22 cellular contexts compared by ENCODE assay signal in the genomic region with DNA sequence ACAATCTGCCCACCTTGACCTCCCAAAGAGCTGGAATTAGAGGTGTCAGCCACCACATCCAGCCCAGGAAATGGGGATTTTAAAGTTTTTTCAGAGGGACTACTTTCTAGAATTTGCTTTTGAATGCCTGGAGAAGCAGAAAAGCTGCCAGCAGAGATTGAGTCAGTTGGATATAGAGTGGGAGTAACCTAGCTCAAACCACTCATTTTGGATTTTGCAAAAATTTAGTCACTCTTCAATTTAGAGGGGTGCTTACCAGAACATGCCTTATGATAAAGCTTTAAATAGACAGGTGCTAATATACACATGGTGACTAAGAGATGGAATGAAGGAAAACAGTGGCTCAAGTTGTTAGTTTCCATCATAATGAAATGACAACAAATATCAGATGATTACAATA.
"Had no signal": no experiment of that assay in that cellular context is flagged by ENCODE, and none has a peak within 500 bp of the region (broad histone marks: within the 10 kb centered on the region; RNA-seq: fewer than 3 reads in every experiment).

No MANE protein-coding gene starts in this region.

- DNase-seq: activated CD8-positive, alpha-beta memory T cell treated with anti-CD3 and anti-CD28 coated beads, Interleukin-2, amount 10 ng/mL, durations not matched to agents 7 days and 5 days; activated naive CD4-positive, alpha-beta T cell treated with Interleukin-2 at 50 U/mL for 16 hours; activated naive CD8-positive, alpha-beta T cell treated with anti-CD3 and anti-CD28 coated beads, Interleukin-2, amount 50 U/mL, for 24 hours; colonic mucosa; endodermal cell; foreskin keratinocyte; glutamatergic neuron; hippocampal formation; left cardiac atrium; mesenchymal stem cell; mucosa of descending colon; naive B cell; right lobe of liver; SJCRH30; small intestine; stimulated activated CD4-positive, alpha-beta T cell treated with anti-CD3 and anti-CD28 coated beads, Interleukin-15, amount 100 ng/mL, for 24 hours; stimulated activated CD4-positive, alpha-beta T cell treated with anti-CD3 and anti-CD28 coated beads, Interleukin-2, amount 100 ng/mL, for 48 hours; T-helper 2 cell; thyroid gland; WERI-Rb-1 had no signal

- ATAC-seq: activated CD8-positive, alpha-beta memory T cell treated with anti-CD3 and anti-CD28 coated beads, Interleukin-2, amount 10 ng/mL, durations not matched to agents 7 days and 5 days; activated naive CD8-positive, alpha-beta T cell treated with anti-CD3 and anti-CD28 coated beads, Interleukin-2, amount 50 U/mL, for 24 hours; foreskin keratinocyte; mucosa of descending colon had no signal

- H3K27me3 Mint-ChIP-seq: activated CD8-positive, alpha-beta memory T cell treated with anti-CD3 and anti-CD28 coated beads, Interleukin-2, amount 10 ng/mL, durations not matched to agents 7 days and 5 days; activated naive CD8-positive, alpha-beta T cell treated with anti-CD3 and anti-CD28 coated beads, Interleukin-2, amount 50 U/mL, for 24 hours; central memory CD8-positive, alpha-beta T cell had no signal

- H3K36me3 Mint-ChIP-seq: brain, naive B cell had no signal

- H3K9me3 Mint-ChIP-seq: brain; central memory CD8-positive, alpha-beta T cell; endodermal cell; naive B cell had no signal

- H3K27ac Mint-ChIP-seq: activated CD8-positive, alpha-beta memory T cell treated with anti-CD3 and anti-CD28 coated beads, Interleukin-2, amount 10 ng/mL, durations not matched to agents 7 days and 5 days; activated naive CD8-positive, alpha-beta T cell treated with anti-CD3 and anti-CD28 coated beads, Interleukin-2, amount 50 U/mL, for 24 hours; brain; endodermal cell; naive B cell had no signal

- H3K4me3 Mint-ChIP-seq: activated CD8-positive, alpha-beta memory T cell treated with anti-CD3 and anti-CD28 coated beads, Interleukin-2, amount 10 ng/mL, durations not matched to agents 7 days and 5 days; activated naive CD8-positive, alpha-beta T cell treated with anti-CD3 and anti-CD28 coated beads, Interleukin-2, amount 50 U/mL, for 24 hours; brain; central memory CD8-positive, alpha-beta T cell; endodermal cell; naive B cell had no signal
